8 cellular contexts compared by ENCODE assay signal in genomic region chr1:201792534-201793305, GRCh38. TPM values are rescaled to one million over a fixed set of nuclear protein-coding genes. Genes with fewer than 3 reads are reported as not detected.
DNase-seq lines count a peak whose midpoint lies in the region; ATAC-seq, FAIRE-seq and TF ChIP-seq lines count a peak whose summit lies in the region.

No MANE protein-coding gene starts in this region.

- peaks cover 3% of the 10 kb centered on the region for H3K27me3 Mint-ChIP-seq in T-helper 2 cell treated with Interferon-gamma antibody and Interleukin-4, amounts not matched to agents 5 μg/mL and 100 μg/mL, for 36 hours (ENCODE audit: low read depth)

- no peak for TF ChIP-seq EP300 in GM12878 (IDR thresholded peaks at IDR 0.05; ENCODE audit: borderline replicate concordance in 1 of 2, control insufficient read depth in 1 of 2, low read depth in 2 of 2, low read length in 2 of 2)

- no peaks in the 10 kb centered on the region for H3K9me3 ChIP-seq in GM12878 (replicated peaks; ENCODE audit: control insufficient read depth, insufficient read depth, low read length)
- no peaks in the 10 kb centered on the region for H3K9me3 ChIP-seq in gastrocnemius medialis

- RAD21 ChIA-PET in GM12878 (lab: Charles Lee; ENCODE audit: unreplicated experiment) = interaction anchor here (0.7 to 4.9 kb wide), 11 partner anchors 22 to 345 kb away, joined by 3 to 64 read pairs (median 3); no protein-coding TSS in a partner anchor

- no peaks in the 10 kb centered on the region for H4K20me1 ChIP-seq in GM12878 (ENCODE audit: control insufficient read depth, insufficient read depth)

- 44% methylated on average over 9 of the region's 9 CpGs for WGBS in GM12878 (ENCODE audit: insufficient coverage, insufficient replicate concordance, low lambda C conversion rate, missing lambda C conversion rate)

- POLR2A ChIA-PET in GM12878 (lab: Charles Lee) = no interaction called here

- in situ Hi-C loops in GM12878 (cut with MboI) = no loop called here
- in situ Hi-C loops in gastrocnemius medialis (cut with MboI; ENCODE audit: low sequenced_read_pairs in 4 of 4) = loop anchor here in 3 of 4 donors (5.0 to 10.0 kb wide), 3 partner anchors 228 to 235 kb away; no protein-coding TSS in a partner anchor

- H3K9ac ChIP-seq in GM12878 (ENCODE audit: control insufficient read depth, insufficient read depth, low read length) = no peak overlapping the region

- intact Hi-C loops in GM12878 (cut with micrococcal nuclease; ENCODE audit: unreplicated experiment) (loop anchor here (1.0 to 2.0 kb wide), 3 partner anchors 83 to 262 kb away; no protein-coding TSS in a partner anchor), gastrocnemius medialis (cut with DNase I; ENCODE audit: low total_unique reads) (loop anchor here (1.0 to 5.0 kb wide), 3 partner anchors 83 to 260 kb away; no protein-coding TSS in a partner anchor)

- H3K4me3 Mint-ChIP-seq in T-helper 2 cell treated with Interferon-gamma antibody and Interleukin-4, amounts not matched to agents 5 μg/mL and 100 μg/mL, for 36 hours = no peak overlapping the region

- no TSS peak for BruUV-seq in GM12878 (replicated peaks; lab: Mats Ljungman, UMichigan)

- H3K79me2 ChIP-seq in GM12878 (ENCODE audit: control insufficient read depth, insufficient read depth, low read length) = no peaks in the 10 kb centered on the region

- no peaks in the 10 kb centered on the region for H3K9me3 Mint-ChIP-seq in T-helper 2 cell treated with Interferon-gamma antibody and Interleukin-4, amounts not matched to agents 5 μg/mL and 100 μg/mL, for 36 hours

- CTCF ChIA-PET in GM12878 (lab: Yijun Ruan, JAX) = interaction anchor here (0.8 to 15.6 kb wide), 34 partner anchors 8 to 345 kb away, joined by 3 to 332 read pairs (median 3); no protein-coding TSS in a partner anchor

- no peaks in the 10 kb centered on the region for H3K4me1 ChIP-seq in GM12878 (ENCODE audit: control insufficient read depth, insufficient read depth, low read length)
- H3K4me1 ChIP-seq in gastrocnemius medialis = peaks cover 30 to 38% of the 10 kb centered on the region in 2 donors

- SMC1A ChIA-PET in GM12878 (lab: Charles Lee; ENCODE audit: uncharacterized antibody, unreplicated experiment) = interaction anchor here (0.7 to 3.1 kb wide), 10 partner anchors 62 to 262 kb away, joined by 3 to 43 read pairs (median 3); no protein-coding TSS in a partner anchor

- no peaks in the 10 kb centered on the region for H3K36me3 Mint-ChIP-seq in T-helper 2 cell treated with Interferon-gamma antibody and Interleukin-4, amounts not matched to agents 5 μg/mL and 100 μg/mL, for 36 hours (ENCODE audit: low read depth)

- no peak overlapping the region for H2AFZ ChIP-seq in GM12878 (ENCODE audit: control insufficient read depth, low read depth, low read length)

- TF ChIP-seq CTCF in GM12878 (IDR thresholded peaks at IDR 0.05 in 2 of 3, conservative IDR thresholded peaks at IDR 0.05 in 1 of 3; ENCODE audit: control insufficient read depth in 2 of 3, extremely low read depth in 1 of 3, insufficient read depth in 1 of 3, low read depth in 3 of 3, low read length in 3 of 3) = peak; percentile 95 to 97 (median 96); a peak in 5 of 6 replicates
- peak; percentile 93 to 97 (median 95) for TF ChIP-seq CTCF in gastrocnemius medialis (IDR thresholded peaks at IDR 0.05 in 4 of 5, conservative IDR thresholded peaks at IDR 0.05 in 1 of 5)

- peak; percentile 86 for FAIRE-seq in GM12878 (lab: Jason Lieb, UNC)

- TF ChIP-seq POLR2A in GM12878 (IDR thresholded peaks at IDR 0.05; ENCODE audit: low read depth, low read length) = no peak
- no peak for TF ChIP-seq POLR2A in gastrocnemius medialis (IDR thresholded peaks at IDR 0.05)

- H3K27me3 ChIP-seq in GM12878 (replicated peaks in 1 of 2; ENCODE audit: control insufficient read depth in 2 of 2, insufficient read depth in 2 of 2, low read length in 1 of 2) (peaks cover 2% of the 10 kb centered on the region in 2 experiments; a peak in 3 of 4 replicates), gastrocnemius medialis (no peaks in the 10 kb centered on the region)

- no peak overlapping the region for H3K27ac Mint-ChIP-seq in T-helper 2 cell treated with Interferon-gamma antibody and Interleukin-4, amounts not matched to agents 5 μg/mL and 100 μg/mL, for 36 hours

- H3K36me3 ChIP-seq in GM12878 (ENCODE audit: control insufficient read depth in 2 of 2, insufficient read depth in 2 of 2, low read length in 1 of 2) = no peaks in the 10 kb centered on the region
- no peaks in the 10 kb centered on the region for H3K36me3 ChIP-seq in gastrocnemius medialis

- H3K4me2 ChIP-seq in GM12878 (ENCODE audit: control insufficient read depth, insufficient read depth) = no peak overlapping the region

- ATAC-seq in GM12878 = peak; percentile 94
- peak; percentile 93 to 94 for ATAC-seq in gastrocnemius medialis
- ATAC-seq in HG02970 (IDR thresholded peaks at IDR 0.05; ENCODE audit: low FRiP score, unreplicated experiment) = no peak

- peak; percentile 96 for TF ChIP-seq RAD21 in GM12878 (IDR thresholded peaks at IDR 0.05; ENCODE audit: insufficient read depth, low read depth, low read length)

- H3K4me3 ChIP-seq in GM12878 = no peak overlapping the region
- no peak overlapping the region for H3K4me3 ChIP-seq in gastrocnemius medialis

- H3K27ac ChIP-seq in GM12878 (ENCODE audit: control insufficient read depth, insufficient read depth) (no peak overlapping the region), gastrocnemius medialis (peak overlapping the region; percentile 49 to 73 (median 66))

- peaks cover 6% of the 10 kb centered on the region for H3K4me1 Mint-ChIP-seq in T-helper 2 cell treated with Interferon-gamma antibody and Interleukin-4, amounts not matched to agents 5 μg/mL and 100 μg/mL, for 36 hours (ENCODE audit: low read depth)

- DNase-seq in activated gamma-delta T cell treated with Interleukin-2 at 50 U/mL for 16 hours (peak; percentile 31), activated gamma-delta T cell (lab: John Stamatoyannopoulos, UW) (no peak), NCI-H1930 (lab: John Stamatoyannopoulos, UW) (peak; percentile 58 to 72), GM12878 (ENCODE audit: low read depth, low spot score) (no peak), hypothalamus (lab: John Stamatoyannopoulos, UW) (peak in 46 of 51 donors; percentile 16 to 90 (median 66)), gastrocnemius medialis (peak; percentile 52 to 73)
- peak; percentile 17 for DNase-seq in T-helper 2 cell treated with Interferon-gamma antibody and Interleukin-4, amounts not matched to agents 5 μg/mL and 100 μg/mL, for 36 hours (ENCODE audit: low spot score)

TF ChIP-seq in GM12878, 131 proteins besides CTCF, POLR2A, EP300 and RAD21:
- peak; percentile 40; the same call in 1 of the 2 replicates for TF ChIP-seq YY1 (IDR thresholded peaks at IDR 0.05; ENCODE audit: low read depth, low read length)
- TF ChIP-seq JUND (IDR thresholded peaks at IDR 0.05; ENCODE audit: low read depth, low read length) = no peak
- TF ChIP-seq SMC3 (IDR thresholded peaks at IDR 0.05; ENCODE audit: borderline replicate concordance, low read length) = peak; percentile 89

RNA-seq across cellular contexts. Expression of gene IPO9, which starts 36.2 kb away (rescaled TPM):
- total RNA-seq in GM12878 (2013; cell fraction: nucleolus; rRNA removed) = 59.0 and 69.0 TPM in 2 replicates
- total RNA-seq in GM12878 (2014; rRNA removed) (17.8 and 23.6 TPM in 2 replicates), GM12878 (2014; rRNA removed; fragmentation: Illumina TruSeq; extraction: Trizol) (21.4 and 24.0 TPM in 2 replicates), GM12878 (2021) (47.9 and 54.8 TPM in 2 replicates), gastrocnemius medialis (10 to 100 TPM in 2 of 4 donors, 1 to 10 TPM in 2; 7.2 to 16.3 (median 10.3) TPM)
- 12.7 TPM for polyA plus RNA-seq in GM12878 (2011; ENCODE audit: low read depth)
- polyA plus RNA-seq in GM12878 (2011; rRNA removed) (51.6 and 58.7 TPM in 2 replicates), GM12878 (2014; fragmentation: Illumina TruSeq; extraction: Trizol) (35.3 and 50.0 TPM in 2 replicates), GM12878 (2014; fragmentation: Nextera tagmentation; extraction: Ambion mirVana) (10 to 100 TPM; 19.1 to 32.9 TPM), GM12878 (2014; rRNA removed) (29.9 and 34.8 TPM in 2 replicates), GM12878 (2016; fragmentation: Nextera tagmentation; extraction: Ambion mirVana) (10 to 100 TPM; 72.4 to 77.3 TPM)
- polyA plus RNA-seq in GM12878 (2011; cell fraction: cytosol; rRNA removed) = 40.9 and 55.1 TPM in 2 replicates
- polyA plus RNA-seq in GM12878 (2011; cell fraction: nucleus; rRNA removed) = 62.7 and 64.3 TPM in 2 replicates
- 21.5 and 24.5 TPM in 2 replicates for polyA plus RNA-seq in GM12878 (2012)
- polyA minus RNA-seq in GM12878 (2011; rRNA and poly(A)+ RNA removed) = 42.5 and 48.1 TPM in 2 replicates
- polyA minus RNA-seq in GM12878 (2011; cell fraction: cytosol; rRNA and poly(A)+ RNA removed) = 11.9 and 16.6 TPM in 2 replicates
- polyA minus RNA-seq in GM12878 (2011; cell fraction: nucleus; rRNA and poly(A)+ RNA removed) = 15.7 and 25.0 TPM in 2 replicates

Comparison
In these comparisons a context has a peak if more than half of its experiments do, and no peak if none do; other contexts are left out.
1. DNase-seq: peak in activated gamma-delta T cell treated with Interleukin-2 at 50 U/mL for 16 hours (single experiment), NCI-H1930 (2 of 2), T-helper 2 cell treated with Interferon-gamma antibody and Interleukin-4, amounts not matched to agents 5 μg/mL and 100 μg/mL, for 36 hours (single experiment), hypothalamus (46 of 51) and gastrocnemius medialis (2 of 2); none in activated gamma-delta T cell (single experiment) and GM12878 (single experiment).